Comparison of ENCODE assay signal across 21 cellular contexts in genomic region chr7:42858570-42858969, GRCh38.
A peak's percentile ranks its signal among the peaks of the same experiment; 100 is the strongest.
DNase-seq lines count a peak whose midpoint lies in the region; ATAC-seq and TF ChIP-seq lines count a peak whose summit lies in the region.
"Had no signal": no experiment of that assay in that cellular context is flagged by ENCODE, and none has a peak within 500 bp of the region (broad histone marks: within the 10 kb centered on the region; RNA-seq: fewer than 3 reads in every experiment).

No MANE protein-coding gene starts in this region.

- ATAC-seq in activated naive CD8-positive, alpha-beta T cell treated with anti-CD3 and anti-CD28 coated beads, Interleukin-2, amount 50 U/mL, for 24 hours: no peak
- ATAC-seq in HG02973 (IDR thresholded peaks at IDR 0.05; ENCODE audit: unreplicated experiment): no peak
- ATAC-seq: CD8-positive, alpha-beta T cell; GM23338; right lobe of liver had no signal

- no peak for TF ChIP-seq CTCF in tibial artery (IDR thresholded peaks at IDR 0.05)

- no peak overlapping the region for H3K9ac ChIP-seq in adipocyte (ENCODE audit: low read length)

- H3K27me3 Mint-ChIP-seq in activated naive CD8-positive, alpha-beta T cell treated with anti-CD3 and anti-CD28 coated beads, Interleukin-2, amount 50 U/mL, for 24 hours: peaks cover 64% of the 10 kb centered on the region

- H3K36me3 ChIP-seq in adipocyte (ENCODE audit: control insufficient read depth, insufficient read depth, low read length, severe bottlenecking) (no peaks in the 10 kb centered on the region), tibial artery (no peaks in the 10 kb centered on the region)
- H3K36me3 ChIP-seq: right lobe of liver, tibial nerve had no signal

- no peak overlapping the region for H3K4me3 Mint-ChIP-seq in activated naive CD8-positive, alpha-beta T cell treated with anti-CD3 and anti-CD28 coated beads, Interleukin-2, amount 50 U/mL, for 24 hours
- H3K4me3 Mint-ChIP-seq: activated CD4-positive, alpha-beta T cell treated with anti-CD3 and anti-CD28 coated beads, Interleukin-2, amount 10 ng/mL, durations not matched to agents 24 days and 14 days; CD8-positive, alpha-beta T cell; GM23338 had no signal

- peaks cover 12% of the 10 kb centered on the region for H3K4me1 Mint-ChIP-seq in activated naive CD8-positive, alpha-beta T cell treated with anti-CD3 and anti-CD28 coated beads, Interleukin-2, amount 50 U/mL, for 24 hours

- no peaks in the 10 kb centered on the region for H3K27me3 ChIP-seq in adipocyte (replicated peaks; ENCODE audit: control insufficient read depth, insufficient read depth, low read length)
- no peaks in the 10 kb centered on the region for H3K27me3 ChIP-seq in tibial artery
- H3K27me3 ChIP-seq: right lobe of liver had no signal

- H3K4me3 ChIP-seq in adipocyte (ENCODE audit: low read length) (no peak overlapping the region), tibial artery (no peak overlapping the region)
- H3K4me3 ChIP-seq: GM23338, right lobe of liver, tibial nerve had no signal

- peaks cover 7% of the 10 kb centered on the region for H3K9me3 Mint-ChIP-seq in activated naive CD8-positive, alpha-beta T cell treated with anti-CD3 and anti-CD28 coated beads, Interleukin-2, amount 50 U/mL, for 24 hours

- H3K4me1 ChIP-seq in adipocyte (ENCODE audit: control insufficient read depth, insufficient read depth, low read length) (no peaks in the 10 kb centered on the region), tibial artery (peaks cover 0 to 9% (median 3%) of the 10 kb centered on the region in 4 donors)
- H3K4me1 ChIP-seq: right lobe of liver had no signal

- H3K27ac Mint-ChIP-seq in activated naive CD8-positive, alpha-beta T cell treated with anti-CD3 and anti-CD28 coated beads, Interleukin-2, amount 50 U/mL, for 24 hours: no peak overlapping the region
- H3K27ac Mint-ChIP-seq: activated CD4-positive, alpha-beta T cell treated with anti-CD3 and anti-CD28 coated beads, Interleukin-2, amount 10 ng/mL, durations not matched to agents 24 days and 14 days; CD8-positive, alpha-beta T cell; GM23338 had no signal

- peaks cover 2% of the 10 kb centered on the region for H3K36me3 Mint-ChIP-seq in activated naive CD8-positive, alpha-beta T cell treated with anti-CD3 and anti-CD28 coated beads, Interleukin-2, amount 50 U/mL, for 24 hours (ENCODE audit: low read depth)
- H3K36me3 Mint-ChIP-seq: CD8-positive, alpha-beta T cell had no signal

- intact Hi-C loops in tibial artery (cut with DNase I; ENCODE audit: low total_unique reads): no loop called here

- H3K27ac ChIP-seq in tibial artery: no peak overlapping the region
- H3K27ac ChIP-seq: right lobe of liver, tibial nerve had no signal

- H3K9me3 ChIP-seq in adipocyte (ENCODE audit: control insufficient read depth, low read length) (no peaks in the 10 kb centered on the region), tibial artery (no peaks in the 10 kb centered on the region)
- H3K9me3 ChIP-seq: right lobe of liver had no signal

- peak; percentile 59 for DNase-seq in AG08395 (ENCODE audit: low spot score)
- DNase-seq in HS-5 (ENCODE audit: low read depth): peak; percentile 54
- DNase-seq in adipocyte (ENCODE audit: low read depth): peak; percentile 8
- DNase-seq in glomerular visceral epithelial cell (ENCODE audit: extremely low spot score): peak; percentile 42
- DNase-seq in activated naive CD8-positive, alpha-beta T cell treated with anti-CD3 and anti-CD28 coated beads, Interleukin-2, amount 50 U/mL, for 24 hours: no peak
- no peak for DNase-seq in SKM-1 treated with dmso at 0.1 percent for 144 hours (lab: John Stamatoyannopoulos, UW; ENCODE audit: unreplicated experiment)
- no peak for DNase-seq in tibial artery
- DNase-seq: activated CD4-positive, alpha-beta T cell treated with anti-CD3 and anti-CD28 coated beads, Interleukin-2, amount 10 ng/mL, durations not matched to agents 24 days and 14 days; activated naive CD4-positive, alpha-beta T cell; aorta; CD8-positive, alpha-beta T cell; DMS79; KG1; NCI-H2171; NCI-H774; nucleus accumbens; right lobe of liver; stimulated activated naive CD4-positive, alpha-beta T cell treated with Interleukin-2 at 50 U/mL for 16 hours had no signal

Comparison
In these comparisons a context has a peak if more than half of its experiments do, and no peak if none do; other contexts are left out.
1. DNase-seq: peak in AG08395 (single experiment), HS-5 (single experiment), adipocyte (single experiment) and glomerular visceral epithelial cell (single experiment); none in activated naive CD8-positive, alpha-beta T cell treated with anti-CD3 and anti-CD28 coated beads, Interleukin-2, amount 50 U/mL, for 24 hours (single experiment), SKM-1 treated with dmso at 0.1 percent for 144 hours (single experiment) and tibial artery (0 of 2).